Comparison of ENCODE assay signal across 14 cellular contexts in genomic region chr18:62987035-62987830, GRCh38.
A peak's percentile ranks its signal among the peaks of the same experiment; 100 is the strongest.
DNase-seq lines count a peak whose midpoint lies in the region; ATAC-seq and TF ChIP-seq lines count a peak whose summit lies in the region.
"Had no signal": no experiment of that assay in that cellular context is flagged by ENCODE, and none has a peak within 500 bp of the region (broad histone marks: within the 10 kb centered on the region; RNA-seq: fewer than 3 reads in every experiment).

No MANE protein-coding gene starts in this region.

- WGBS in neuronal stem cell (ENCODE audit: extremely low coverage in 2 of 2, insufficient read length in 2 of 2, insufficient replicate concordance in 1 of 2), 2 donors = no CpG with 5 or more reads among the region's 19 CpGs
- 82 to 89% (median 85%) methylated on average over 19 of the region's 19 CpGs for WGBS in psoas muscle, 3 donors

- peak overlapping the region; percentile 65 for H2AK5ac ChIP-seq in neuronal stem cell (ENCODE audit: low read depth, low read length)

- no peaks in the 10 kb centered on the region for H3K9me3 ChIP-seq in neuronal stem cell (replicated peaks in 1 of 2; ENCODE audit: control insufficient read depth in 2 of 2, insufficient read depth in 1 of 2, low read depth in 1 of 2, low read length in 2 of 2)
- H3K9me3 ChIP-seq in psoas muscle = no peaks in the 10 kb centered on the region
- H3K9me3 ChIP-seq: HAP-1 had no signal

- peaks cover 8 to 11% of the 10 kb centered on the region in 2 donors for H3K27me3 Mint-ChIP-seq in natural killer cell treated with Interleukin-12 subunit alpha and Interleukin-12 subunit beta and Interleukin-15 and Interleukin-18, amount 100 ng/mL, for 72 hours
- H3K27me3 Mint-ChIP-seq in natural killer cell (ENCODE audit: low read depth in 2 of 2) = peaks cover 4 to 17% of the 10 kb centered on the region in 2 donors

- peak overlapping the region; percentile 90 for H3K14ac ChIP-seq in neuronal stem cell (ENCODE audit: low read length)

- H3K27ac ChIP-seq in neuronal stem cell (replicated peaks; ENCODE audit: low read length) (no peak overlapping the region), psoas muscle (no peak overlapping the region)
- H3K27ac ChIP-seq: C4-2B had no signal

- peak overlapping the region; percentile 14 for H2BK15ac ChIP-seq in neuronal stem cell (ENCODE audit: low read length)

- no peak overlapping the region for H2BK12ac ChIP-seq in neuronal stem cell (ENCODE audit: low read length)

- H2BK120ac ChIP-seq in neuronal stem cell (ENCODE audit: low read depth, low read length) = no peak overlapping the region

- H3K36me3 Mint-ChIP-seq in natural killer cell treated with Interleukin-12 subunit alpha and Interleukin-12 subunit beta and Interleukin-15 and Interleukin-18, amount 100 ng/mL, for 72 hours = no peaks in the 10 kb centered on the region
- no peaks in the 10 kb centered on the region for H3K36me3 Mint-ChIP-seq in natural killer cell
- H3K36me3 Mint-ChIP-seq: IgD-negative memory B cell had no signal

- no peak overlapping the region for H2AFZ ChIP-seq in neuronal stem cell (ENCODE audit: low read length)

- H3K4me3 ChIP-seq in neuronal stem cell (ENCODE audit: low read length in 2 of 2) (no peak overlapping the region), psoas muscle (no peak overlapping the region)
- H3K4me3 ChIP-seq: GM12878, HAP-1 had no signal

- H4K8ac ChIP-seq in neuronal stem cell (ENCODE audit: low read depth, low read length) = peak overlapping the region; percentile 45

- peak overlapping the region; percentile 60 for H3K18ac ChIP-seq in neuronal stem cell (ENCODE audit: low read length)

- H3K4ac ChIP-seq in neuronal stem cell (ENCODE audit: low read length) = no peak overlapping the region

- H3K9me3 Mint-ChIP-seq in natural killer cell treated with Interleukin-12 subunit alpha and Interleukin-12 subunit beta and Interleukin-15 and Interleukin-18, amount 100 ng/mL, for 72 hours = no peaks in the 10 kb centered on the region
- H3K9me3 Mint-ChIP-seq in natural killer cell = no peaks in the 10 kb centered on the region

- peak overlapping the region; percentile 71 for H2BK5ac ChIP-seq in neuronal stem cell (ENCODE audit: low read length)

- peaks cover 3 to 7% of the 10 kb centered on the region in 2 donors for H3K4me1 Mint-ChIP-seq in natural killer cell treated with Interleukin-12 subunit alpha and Interleukin-12 subunit beta and Interleukin-15 and Interleukin-18, amount 100 ng/mL, for 72 hours (ENCODE audit: low read depth in 2 of 2)
- peaks cover 5 to 7% of the 10 kb centered on the region in 2 donors for H3K4me1 Mint-ChIP-seq in natural killer cell

- no peaks in the 10 kb centered on the region for H3K79me1 ChIP-seq in neuronal stem cell (ENCODE audit: low read depth, low read length)

- no peak overlapping the region for H3K27ac Mint-ChIP-seq in natural killer cell treated with Interleukin-12 subunit alpha and Interleukin-12 subunit beta and Interleukin-15 and Interleukin-18, amount 100 ng/mL, for 72 hours
- H3K27ac Mint-ChIP-seq in natural killer cell = no peak overlapping the region

- no peak for DNase-seq in natural killer cell treated with Interleukin-12 subunit alpha and Interleukin-12 subunit beta and Interleukin-15 and Interleukin-18, amount 100 ng/mL, for 72 hours (ENCODE audit: low spot score)
- DNase-seq in natural killer cell = no peak
- DNase-seq in ecto neural progenitor cell (ENCODE audit: low spot score) = peak; percentile 34
- no peak for DNase-seq in neuronal stem cell (ENCODE audit: low spot score)
- DNase-seq in C1 segment of cervical spinal cord (lab: John Stamatoyannopoulos, UW) = no peak
- DNase-seq in psoas muscle = no peak
- DNase-seq in posterior cingulate gyrus = no peak
- DNase-seq: DND-41, NCI-H1105, NCI-H187 had no signal

- H3K23ac ChIP-seq in neuronal stem cell (ENCODE audit: low read depth, low read length, poor library complexity) = peak overlapping the region; percentile 10

- no peak overlapping the region for H3K9ac ChIP-seq in neuronal stem cell (ENCODE audit: low read depth, low read length, poor library complexity)

- H3K4me1 ChIP-seq in neuronal stem cell (ENCODE audit: control insufficient read depth in 2 of 2, insufficient read depth in 1 of 2, low read depth in 1 of 2, low read length in 2 of 2) (peaks cover 0 to 5% of the 10 kb centered on the region in 2 donors), psoas muscle (no peaks in the 10 kb centered on the region)

- TF ChIP-seq CTCF in natural killer cell (IDR thresholded peaks at IDR 0.05) = no peak
- TF ChIP-seq CTCF in psoas muscle (IDR thresholded peaks at IDR 0.05) = no peak

- H3K27me3 ChIP-seq in neuronal stem cell (ENCODE audit: control insufficient read depth in 3 of 3, insufficient read depth in 3 of 3, low read depth in 1 of 3, low read length in 3 of 3) = no peaks in the 10 kb centered on the region
- H3K27me3 ChIP-seq in psoas muscle (ENCODE audit: insufficient read depth in 3 of 3, low read length in 2 of 3) = peaks cover 0 to 5% (median 3%) of the 10 kb centered on the region in 3 donors

- H3K4me3 Mint-ChIP-seq in natural killer cell treated with Interleukin-12 subunit alpha and Interleukin-12 subunit beta and Interleukin-15 and Interleukin-18, amount 100 ng/mL, for 72 hours = no peak overlapping the region
- H3K4me3 Mint-ChIP-seq in natural killer cell = no peak overlapping the region
- H3K4me3 Mint-ChIP-seq: IgD-negative memory B cell had no signal

- no peak overlapping the region for H4K91ac ChIP-seq in neuronal stem cell (ENCODE audit: low read depth, low read length, poor library complexity)

- H3K36me3 ChIP-seq in neuronal stem cell (replicated peaks in 1 of 2; ENCODE audit: control insufficient read depth in 2 of 2, insufficient read depth in 2 of 2, low read length in 2 of 2) = peaks cover 0 to 5% of the 10 kb centered on the region in 2 donors
- H3K36me3 ChIP-seq in psoas muscle (ENCODE audit: insufficient read depth in 1 of 2, low read depth in 1 of 2) = no peaks in the 10 kb centered on the region
- H3K36me3 ChIP-seq: HAP-1 had no signal

- no peak overlapping the region for H3K4me2 ChIP-seq in neuronal stem cell (ENCODE audit: insufficient read depth, low read length, poor library complexity, severe bottlenecking)

- peak; percentile 28 to 44 for ATAC-seq in natural killer cell treated with Interleukin-12 subunit alpha and Interleukin-12 subunit beta and Interleukin-15 and Interleukin-18, amount 100 ng/mL, for 72 hours
- ATAC-seq in natural killer cell (no peak), psoas muscle (no peak)
- ATAC-seq: GM12878 had no signal

- intact Hi-C loops in natural killer cell (cut with micrococcal nuclease) = no loop called here
- intact Hi-C loops in psoas muscle (cut with DNase I) = loop anchor here in 1 of 2 donors (10.0 kb wide), 1 partner anchor 802 kb away; the partner anchor contains the start of genes PIGN and RELCH
- intact Hi-C loops in posterior cingulate gyrus (cut with DNase I) = no loop called here

Comparison
In these comparisons a context has a peak if more than half of its experiments do, and no peak if none do; other contexts are left out.
1. ATAC-seq: peak in natural killer cell treated with Interleukin-12 subunit alpha and Interleukin-12 subunit beta and Interleukin-15 and Interleukin-18, amount 100 ng/mL, for 72 hours (2 of 2); none in natural killer cell (0 of 3) and psoas muscle (0 of 4).